1 cellular context compared by ENCODE assay signal in the genomic region with DNA sequence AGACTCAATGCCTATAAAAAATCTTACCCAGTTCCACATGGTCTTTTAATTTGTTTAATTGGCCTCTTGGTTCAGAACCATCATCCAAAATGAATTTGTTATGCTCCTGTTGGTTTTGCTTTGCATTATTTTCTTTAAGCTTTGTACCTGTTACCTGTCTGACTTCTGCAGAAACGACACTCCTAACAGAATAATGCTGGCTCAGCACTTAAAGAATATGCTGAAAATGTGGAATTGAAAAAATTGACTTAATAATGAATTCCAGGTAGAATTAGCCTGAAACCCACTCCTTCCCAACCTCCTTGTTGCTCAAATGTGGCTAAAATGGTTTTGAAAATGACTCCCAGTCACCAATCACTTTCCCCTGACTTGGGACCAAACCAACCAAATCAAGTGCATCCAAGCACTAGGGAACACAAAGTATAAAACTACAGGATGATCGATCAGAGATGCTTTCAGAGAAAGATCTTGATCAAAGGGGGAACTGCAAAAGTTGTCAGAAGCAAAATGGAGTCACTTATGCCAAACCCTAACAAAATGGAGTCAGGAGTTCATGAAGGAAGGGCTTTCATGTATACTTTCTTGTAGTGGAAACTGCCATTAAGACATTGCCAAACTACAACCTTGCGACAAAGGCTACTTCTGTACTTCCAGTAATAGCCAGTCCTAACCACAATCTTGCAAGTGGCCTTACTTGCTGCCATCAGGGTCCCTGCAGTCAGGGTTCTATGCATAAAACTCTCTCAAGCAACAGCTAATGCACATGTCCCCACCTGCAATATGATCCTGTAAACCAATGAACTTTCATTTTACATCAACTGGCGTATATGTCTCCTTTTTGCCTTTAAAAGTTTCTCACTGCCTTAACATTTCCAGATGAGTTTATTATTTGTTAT.
TF ChIP-seq lines count a peak whose summit lies in the region.

No MANE protein-coding gene starts in this region.

TF ChIP-seq in K562, 482 proteins besides CTCF, POLR2A, EP300 and RAD21 (continued from another document and continues in another):
- TF ChIP-seq XRCC3 (IDR thresholded peaks at IDR 0.05) (no peak), POLR2H (tag; IDR thresholded peaks at IDR 0.05; ENCODE audit: low read depth) (peak; percentile 56), PRDM10 (IDR thresholded peaks at IDR 0.05; ENCODE audit: partially characterized antibody) (no peak), HMG20B (CRISPR knock-in tag; IDR thresholded peaks at IDR 0.05) (no peak), ZNF740 (CRISPR knock-in tag; IDR thresholded peaks at IDR 0.05) (no peak), ZNF740 (tag; IDR thresholded peaks at IDR 0.05) (peak in 1 of 2 experiments; percentile 84; a peak in 2 of 4 replicates), ZNF140 (CRISPR knock-in tag; IDR thresholded peaks at IDR 0.05) (no peak), CBX2 (IDR thresholded peaks at IDR 0.05; ENCODE audit: insufficient read depth, low read length, poor library complexity, severe bottlenecking) (no peak), ZNF280A (IDR thresholded peaks at IDR 0.05; ENCODE audit: low read depth, partially characterized antibody) (no peak), ZNF354B (CRISPR knock-in tag; IDR thresholded peaks at IDR 0.05) (no peak), RNF2 (IDR thresholded peaks at IDR 0.05) (no peak), ZNF696 (CRISPR knock-in tag; conservative IDR thresholded peaks at IDR 0.05) (no peak), CBX5 (IDR thresholded peaks at IDR 0.05; ENCODE audit: borderline replicate concordance, low read depth) (no peak), DACH1 (IDR thresholded peaks at IDR 0.05; ENCODE audit: partially characterized antibody) (no peak), RFX5 (IDR thresholded peaks at IDR 0.05; ENCODE audit: low read depth, low read length) (no peak), HMBOX1 (IDR thresholded peaks at IDR 0.05) (no peak), ZNF174 (CRISPR knock-in tag; IDR thresholded peaks at IDR 0.05) (no peak), CBFA2T3 (IDR thresholded peaks at IDR 0.05) (no peak), ZNF124 (CRISPR knock-in tag; IDR thresholded peaks at IDR 0.05) (no peak), ILK (tag; IDR thresholded peaks at IDR 0.05; ENCODE audit: borderline replicate concordance, low read depth) (peak; percentile 16; the same call in 1 of the 2 replicates), ZNF586 (CRISPR knock-in tag; conservative IDR thresholded peaks at IDR 0.05) (no peak), CAMTA2 (CRISPR knock-in tag; conservative IDR thresholded peaks at IDR 0.05) (no peak), YBX1 (IDR thresholded peaks at IDR 0.05) (no peak), KLF6 (CRISPR knock-in tag; IDR thresholded peaks at IDR 0.05; ENCODE audit: borderline replicate concordance) (peak; percentile 92), SP2 (IDR thresholded peaks at IDR 0.05; ENCODE audit: extremely low read depth, low read depth, low read length, poor library complexity, severe bottlenecking) (no peak), NFRKB (IDR thresholded peaks at IDR 0.05; ENCODE audit: low read depth) (no peak), FOXA1 (IDR thresholded peaks at IDR 0.05; ENCODE audit: borderline replicate concordance) (no peak), BCOR (IDR thresholded peaks at IDR 0.05) (no peak), STAT6 (CRISPR knock-in tag; IDR thresholded peaks at IDR 0.05) (no peak), ZNF583 (CRISPR knock-in tag; IDR thresholded peaks at IDR 0.05) (no peak; the same call in 1 of the 2 replicates), RCOR1 (IDR thresholded peaks at IDR 0.05; ENCODE audit: borderline replicate concordance in 1 of 2, low read depth in 2 of 2, low read length in 2 of 2) (no peak), ZNF217 (CRISPR knock-in tag; IDR thresholded peaks at IDR 0.05) (no peak), PCBP1 (IDR thresholded peaks at IDR 0.05; ENCODE audit: low read depth, low read length, poor library complexity, severe bottlenecking) (no peak), SUPT5H (IDR thresholded peaks at IDR 0.05) (no peak), ETS2 (tag; IDR thresholded peaks at IDR 0.05; ENCODE audit: borderline replicate concordance, poor library complexity, severe bottlenecking) (no peak), RBM17 (IDR thresholded peaks at IDR 0.05; ENCODE audit: borderline replicate concordance, low read depth, low read length) (no peak), HES1 (IDR thresholded peaks at IDR 0.05; ENCODE audit: low read depth) (no peak), ATF1 (CRISPR knock-in tag; IDR thresholded peaks at IDR 0.05) (no peak), ATF1 (tag; IDR thresholded peaks at IDR 0.05) (no peak), YY1 (IDR thresholded peaks at IDR 0.05; ENCODE audit: borderline replicate concordance in 1 of 3, control insufficient read depth in 1 of 3, extremely low read depth in 1 of 3, insufficient read depth in 3 of 3, insufficient read length in 1 of 3, insufficient replicate concordance in 2 of 3, low read depth in 1 of 3, low read length in 2 of 3) (no peak), ZC3H11A (IDR thresholded peaks at IDR 0.05; ENCODE audit: low read depth, low read length) (no peak), DMBX1 (CRISPR knock-in tag; IDR thresholded peaks at IDR 0.05; ENCODE audit: borderline replicate concordance) (peak; percentile 97; the same call in 1 of the 2 replicates), ZBTB1 (CRISPR knock-in tag; IDR thresholded peaks at IDR 0.05; ENCODE audit: borderline replicate concordance, low read depth) (no peak)
- TF ChIP-seq, protein P1, sequence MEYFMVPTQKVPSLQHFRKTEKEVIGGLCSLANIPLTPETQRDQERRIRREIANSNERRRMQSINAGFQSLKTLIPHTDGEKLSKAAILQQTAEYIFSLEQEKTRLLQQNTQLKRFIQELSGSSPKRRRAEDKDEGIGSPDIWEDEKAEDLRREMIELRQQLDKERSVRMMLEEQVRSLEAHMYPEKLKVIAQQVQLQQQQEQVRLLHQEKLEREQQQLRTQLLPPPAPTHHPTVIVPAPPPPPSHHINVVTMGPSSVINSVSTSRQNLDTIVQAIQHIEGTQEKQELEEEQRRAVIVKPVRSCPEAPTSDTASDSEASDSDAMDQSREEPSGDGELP (CRISPR knock-in tag; IDR thresholded peaks at IDR 0.05; ENCODE audit: borderline replicate concordance) = no peak
- TF ChIP-seq, protein P2, sequence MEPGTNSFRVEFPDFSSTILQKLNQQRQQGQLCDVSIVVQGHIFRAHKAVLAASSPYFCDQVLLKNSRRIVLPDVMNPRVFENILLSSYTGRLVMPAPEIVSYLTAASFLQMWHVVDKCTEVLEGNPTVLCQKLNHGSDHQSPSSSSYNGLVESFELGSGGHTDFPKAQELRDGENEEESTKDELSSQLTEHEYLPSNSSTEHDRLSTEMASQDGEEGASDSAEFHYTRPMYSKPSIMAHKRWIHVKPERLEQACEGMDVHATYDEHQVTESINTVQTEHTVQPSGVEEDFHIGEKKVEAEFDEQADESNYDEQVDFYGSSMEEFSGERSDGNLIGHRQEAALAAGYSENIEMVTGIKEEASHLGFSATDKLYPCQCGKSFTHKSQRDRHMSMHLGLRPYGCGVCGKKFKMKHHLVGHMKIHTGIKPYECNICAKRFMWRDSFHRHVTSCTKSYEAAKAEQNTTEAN (CRISPR knock-in tag; IDR thresholded peaks at IDR 0.05) = no peak
- TF ChIP-seq, protein P3, sequence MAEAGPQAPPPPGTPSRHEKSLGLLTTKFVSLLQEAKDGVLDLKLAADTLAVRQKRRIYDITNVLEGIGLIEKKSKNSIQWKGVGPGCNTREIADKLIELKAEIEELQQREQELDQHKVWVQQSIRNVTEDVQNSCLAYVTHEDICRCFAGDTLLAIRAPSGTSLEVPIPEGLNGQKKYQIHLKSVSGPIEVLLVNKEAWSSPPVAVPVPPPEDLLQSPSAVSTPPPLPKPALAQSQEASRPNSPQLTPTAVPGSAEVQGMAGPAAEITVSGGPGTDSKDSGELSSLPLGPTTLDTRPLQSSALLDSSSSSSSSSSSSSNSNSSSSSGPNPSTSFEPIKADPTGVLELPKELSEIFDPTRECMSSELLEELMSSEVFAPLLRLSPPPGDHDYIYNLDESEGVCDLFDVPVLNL (CRISPR knock-in tag; IDR thresholded peaks at IDR 0.05; ENCODE audit: low read depth) = no peak
- TF ChIP-seq, protein P4, sequence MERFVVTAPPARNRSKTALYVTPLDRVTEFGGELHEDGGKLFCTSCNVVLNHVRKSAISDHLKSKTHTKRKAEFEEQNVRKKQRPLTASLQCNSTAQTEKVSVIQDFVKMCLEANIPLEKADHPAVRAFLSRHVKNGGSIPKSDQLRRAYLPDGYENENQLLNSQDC (CRISPR knock-in tag; IDR thresholded peaks at IDR 0.05) = no peak
- TF ChIP-seq, protein P5, sequence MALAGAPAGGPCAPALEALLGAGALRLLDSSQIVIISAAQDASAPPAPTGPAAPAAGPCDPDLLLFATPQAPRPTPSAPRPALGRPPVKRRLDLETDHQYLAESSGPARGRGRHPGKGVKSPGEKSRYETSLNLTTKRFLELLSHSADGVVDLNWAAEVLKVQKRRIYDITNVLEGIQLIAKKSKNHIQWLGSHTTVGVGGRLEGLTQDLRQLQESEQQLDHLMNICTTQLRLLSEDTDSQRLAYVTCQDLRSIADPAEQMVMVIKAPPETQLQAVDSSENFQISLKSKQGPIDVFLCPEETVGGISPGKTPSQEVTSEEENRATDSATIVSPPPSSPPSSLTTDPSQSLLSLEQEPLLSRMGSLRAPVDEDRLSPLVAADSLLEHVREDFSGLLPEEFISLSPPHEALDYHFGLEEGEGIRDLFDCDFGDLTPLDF (CRISPR knock-in tag; IDR thresholded peaks at IDR 0.05) = no peak
